31 cellular contexts compared by ENCODE assay signal in the genomic region with DNA sequence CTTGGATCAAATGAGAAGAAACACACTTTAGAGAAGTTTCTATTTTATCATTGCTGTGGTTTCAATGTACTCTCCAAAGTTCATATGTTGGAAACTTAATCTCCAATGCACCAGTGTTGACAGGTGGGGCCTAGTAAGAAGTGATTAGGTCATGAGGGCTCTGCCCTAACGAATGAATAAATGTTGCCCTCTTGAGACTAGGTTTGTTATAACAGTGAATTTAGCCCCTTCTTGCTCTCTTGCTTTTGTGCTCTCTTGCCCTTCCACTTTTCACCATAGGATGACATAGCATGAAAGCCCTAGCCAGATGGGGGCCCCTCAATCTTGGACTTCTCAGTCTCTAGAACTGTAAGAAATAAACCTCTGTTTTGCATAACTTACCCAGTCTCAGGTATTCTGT.
A peak's percentile ranks its signal among the peaks of the same experiment; 100 is the strongest.
DNase-seq lines count a peak whose midpoint lies in the region; ATAC-seq and TF ChIP-seq lines count a peak whose summit lies in the region.
"Had no signal": no experiment of that assay in that cellular context is flagged by ENCODE, and none has a peak within 500 bp of the region (broad histone marks: within the 10 kb centered on the region; RNA-seq: fewer than 3 reads in every experiment).

No MANE protein-coding gene starts in this region.

- H3K36me3 ChIP-seq in WERI-Rb-1, result no peaks in the 10 kb centered on the region
- no peaks in the 10 kb centered on the region for H3K36me3 ChIP-seq in neural progenitor cell
- H3K36me3 ChIP-seq in OCI-LY7 (ENCODE audit: insufficient read depth, low read length), result no peaks in the 10 kb centered on the region
- no peaks in the 10 kb centered on the region for H3K36me3 ChIP-seq in psoas muscle (ENCODE audit: insufficient read depth in 1 of 2, low read depth in 1 of 2)
- H3K36me3 ChIP-seq: MG63, spleen, tibial nerve had no signal

- no peaks in the 10 kb centered on the region for H3F3A ChIP-seq in neural progenitor cell (ENCODE audit: low read depth)

- H3K9ac ChIP-seq in neural progenitor cell, result no peak overlapping the region
- H3K9ac ChIP-seq: parathyroid adenoma had no signal

- BruUV-seq in OCI-LY7 (replicated peaks; lab: Mats Ljungman, UMichigan), result no TSS peak

- no peaks in the 10 kb centered on the region for H3K36me3 Mint-ChIP-seq in neural progenitor cell
- H3K36me3 Mint-ChIP-seq: activated naive CD8-positive, alpha-beta T cell treated with anti-CD3 and anti-CD28 coated beads, Interleukin-2, amount 10 ng/mL, durations not matched to agents 7 days and 5 days; CD8-positive, alpha-beta T cell had no signal

- H4K20me1 ChIP-seq in neural progenitor cell (ENCODE audit: low read depth), result no peaks in the 10 kb centered on the region
- no peaks in the 10 kb centered on the region for H4K20me1 ChIP-seq in OCI-LY7 (ENCODE audit: insufficient read depth, low read length)

- H3K4me1 ChIP-seq in neural progenitor cell, result no peaks in the 10 kb centered on the region
- no peaks in the 10 kb centered on the region for H3K4me1 ChIP-seq in OCI-LY7 (ENCODE audit: insufficient read depth, low read length, poor library complexity, severe bottlenecking)
- no peaks in the 10 kb centered on the region for H3K4me1 ChIP-seq in psoas muscle
- H3K4me1 ChIP-seq: parathyroid adenoma, spleen, tibial nerve had no signal

- peak; percentile 10 for DNase-seq in NCI-H748 (lab: John Stamatoyannopoulos, UW; ENCODE audit: unreplicated experiment)
- DNase-seq in NCI-H748 treated with DMSO at 0.1 percent for 48 hours (lab: John Stamatoyannopoulos, UW), result no peak
- DNase-seq in NCI-H524 (lab: John Stamatoyannopoulos, UW), result peak; percentile 20 to 77
- DNase-seq in WERI-Rb-1, result peak; percentile 21
- DNase-seq in neural progenitor cell (ENCODE audit: low spot score), result no peak
- DNase-seq in OCI-LY7 (ENCODE audit: low spot score), result no peak
- DNase-seq in psoas muscle, result no peak
- no peak for DNase-seq in activated gamma-delta T cell treated with Interleukin-2 at 50 U/mL for 16 hours
- DNase-seq: activated CD4-positive, alpha-beta memory T cell treated with anti-CD3 and anti-CD28 coated beads, Interleukin-2, amount 10 ng/mL, durations not matched to agents 7 days and 5 days; activated naive CD8-positive, alpha-beta T cell treated with anti-CD3 and anti-CD28 coated beads, Interleukin-2, amount 10 ng/mL, durations not matched to agents 7 days and 5 days; CD8-positive, alpha-beta T cell; DMS153; effector memory CD4-positive, alpha-beta T cell; erythroblast; glutamatergic neuron; KBM-7; MG63; mucosa of descending colon; NCI-H1417; NCI-H510A; right cardiac atrium; SHP77; spleen; stimulated activated CD4-positive, alpha-beta T cell treated with anti-CD3 and anti-CD28 coated beads, Interleukin-2, amount 100 ng/mL, for 48 hours had no signal

- no peaks in the 10 kb centered on the region for H3K9me2 ChIP-seq in OCI-LY7 (ENCODE audit: insufficient read depth, low read length)

- TF ChIP-seq CTCF in WERI-Rb-1 (IDR thresholded peaks at IDR 0.05; ENCODE audit: low read depth, low read length), result 0 out of 2 replicates have a peak, but pooled peaks have one; percentile 32
- peak; percentile 22 for TF ChIP-seq CTCF in neural progenitor cell (IDR thresholded peaks at IDR 0.05)
- TF ChIP-seq CTCF in OCI-LY7 (conservative IDR thresholded peaks at IDR 0.05; ENCODE audit: low read length), result no peak
- TF ChIP-seq CTCF in psoas muscle (IDR thresholded peaks at IDR 0.05), result no peak

- peaks cover 3% of the 10 kb centered on the region for H3K4me1 Mint-ChIP-seq in neural progenitor cell
- H3K4me1 Mint-ChIP-seq: activated CD4-positive, alpha-beta memory T cell treated with anti-CD3 and anti-CD28 coated beads, Interleukin-2, amount 10 ng/mL, durations not matched to agents 7 days and 5 days; activated naive CD8-positive, alpha-beta T cell treated with anti-CD3 and anti-CD28 coated beads, Interleukin-2, amount 10 ng/mL, durations not matched to agents 7 days and 5 days; B cell; nephron had no signal

- H3K79me2 ChIP-seq in neural progenitor cell (ENCODE audit: low read depth), result no peaks in the 10 kb centered on the region
- no peaks in the 10 kb centered on the region for H3K79me2 ChIP-seq in OCI-LY7 (ENCODE audit: insufficient read depth, low read depth, low read length)
- H3K79me2 ChIP-seq: parathyroid adenoma had no signal

- POLR2A ChIA-PET in OCI-LY7 (lab: Charles Lee), result no interaction called here

- H3K27me3 ChIP-seq in WERI-Rb-1 (ENCODE audit: insufficient read depth, low read depth, severe bottlenecking), result no peaks in the 10 kb centered on the region
- H3K27me3 ChIP-seq in neural progenitor cell, result no peaks in the 10 kb centered on the region
- H3K27me3 ChIP-seq in psoas muscle (ENCODE audit: insufficient read depth in 3 of 3, low read length in 2 of 3), result no peaks in the 10 kb centered on the region
- H3K27me3 ChIP-seq: MG63, spleen, tibial nerve had no signal

- H3K4me2 ChIP-seq in neural progenitor cell, result no peak overlapping the region
- H3K4me2 ChIP-seq in OCI-LY7 (ENCODE audit: low read length), result no peak overlapping the region

- CTCF ChIA-PET in OCI-LY7 (lab: Charles Lee; ENCODE audit: unreplicated experiment), result no interaction called here

- no peak overlapping the region for H3K4me3 Mint-ChIP-seq in neural progenitor cell
- H3K4me3 Mint-ChIP-seq: activated CD4-positive, alpha-beta memory T cell treated with anti-CD3 and anti-CD28 coated beads, Interleukin-2, amount 10 ng/mL, durations not matched to agents 7 days and 5 days; activated naive CD8-positive, alpha-beta T cell treated with anti-CD3 and anti-CD28 coated beads, Interleukin-2, amount 10 ng/mL, durations not matched to agents 7 days and 5 days; B cell; CD8-positive, alpha-beta T cell; nephron had no signal

- no peaks in the 10 kb centered on the region for H3K9me3 Mint-ChIP-seq in neural progenitor cell
- H3K9me3 Mint-ChIP-seq: nephron had no signal

- H3K27me3 Mint-ChIP-seq in neural progenitor cell (ENCODE audit: insufficient read depth, low read depth), result no peaks in the 10 kb centered on the region
- H3K27me3 Mint-ChIP-seq: activated CD4-positive, alpha-beta memory T cell treated with anti-CD3 and anti-CD28 coated beads, Interleukin-2, amount 10 ng/mL, durations not matched to agents 7 days and 5 days; activated naive CD8-positive, alpha-beta T cell treated with anti-CD3 and anti-CD28 coated beads, Interleukin-2, amount 10 ng/mL, durations not matched to agents 7 days and 5 days; B cell had no signal

- ATAC-seq in psoas muscle, result no peak
- ATAC-seq: activated CD4-positive, CD25-positive, alpha-beta regulatory T cell treated with anti-CD3 and anti-CD28 coated beads, Interleukin-2, amount 50 U/mL, for 24 hours; CD8-positive, alpha-beta T cell; mucosa of descending colon; right cardiac atrium had no signal

- H3K9me3 ChIP-seq in WERI-Rb-1 (ENCODE audit: severe bottlenecking), result no peaks in the 10 kb centered on the region
- H3K9me3 ChIP-seq in neural progenitor cell (ENCODE audit: low read depth), result no peaks in the 10 kb centered on the region
- no peaks in the 10 kb centered on the region for H3K9me3 ChIP-seq in OCI-LY7 (ENCODE audit: low read length)
- no peaks in the 10 kb centered on the region for H3K9me3 ChIP-seq in psoas muscle
- H3K9me3 ChIP-seq: MG63, mucosa of descending colon, spleen, tibial nerve had no signal

- H3K27ac ChIP-seq in WERI-Rb-1 (no peak overlapping the region), neural progenitor cell (no peak overlapping the region), OCI-LY7 (ENCODE audit: low read depth, low read length, poor library complexity, severe bottlenecking) (no peak overlapping the region), psoas muscle (no peak overlapping the region)
- H3K27ac ChIP-seq: coronary artery, parathyroid adenoma, spleen, tibial nerve had no signal

- intact Hi-C loops in OCI-LY7 (cut with micrococcal nuclease; ENCODE audit: unreplicated experiment) (no loop called here), psoas muscle (cut with DNase I) (no loop called here)

- WGBS in psoas muscle, 3 donors, result 30 to 41% (median 40%) methylated on average over 1 of the region's 1 CpG

- H2AFZ ChIP-seq in neural progenitor cell (replicated peaks) (no peak overlapping the region), OCI-LY7 (ENCODE audit: low read length) (no peak overlapping the region)
- H2AFZ ChIP-seq: parathyroid adenoma had no signal

- no peak overlapping the region for H3K27ac Mint-ChIP-seq in neural progenitor cell
- H3K27ac Mint-ChIP-seq: activated CD4-positive, alpha-beta memory T cell treated with anti-CD3 and anti-CD28 coated beads, Interleukin-2, amount 10 ng/mL, durations not matched to agents 7 days and 5 days; activated naive CD8-positive, alpha-beta T cell treated with anti-CD3 and anti-CD28 coated beads, Interleukin-2, amount 10 ng/mL, durations not matched to agents 7 days and 5 days; B cell; CD8-positive, alpha-beta T cell; nephron had no signal

- H3K4me3 ChIP-seq in WERI-Rb-1 (ENCODE audit: low read depth, low read length) (no peak overlapping the region), neural progenitor cell (no peak overlapping the region), OCI-LY7 (ENCODE audit: low read depth, low read length, poor library complexity, severe bottlenecking) (no peak overlapping the region), psoas muscle (no peak overlapping the region)
- H3K4me3 ChIP-seq: coronary artery, lung, MG63, mucosa of descending colon, spleen, tibial nerve had no signal

Comparison
In these comparisons a context has a peak if more than half of its experiments do, and no peak if none do; other contexts are left out.
1. DNase-seq: peak in NCI-H748 (single experiment), NCI-H524 (2 of 2) and WERI-Rb-1 (single experiment); none in NCI-H748 treated with DMSO at 0.1 percent for 48 hours (single experiment), neural progenitor cell (single experiment), OCI-LY7 (single experiment), psoas muscle (0 of 2) and activated gamma-delta T cell treated with Interleukin-2 at 50 U/mL for 16 hours (single experiment).
2. CTCF ChIP-seq: peak in WERI-Rb-1 (single experiment) and neural progenitor cell (single experiment); none in OCI-LY7 (single experiment) and psoas muscle (single experiment).